Comparison of ENCODE assay signal across 18 cellular contexts in the genomic region with DNA sequence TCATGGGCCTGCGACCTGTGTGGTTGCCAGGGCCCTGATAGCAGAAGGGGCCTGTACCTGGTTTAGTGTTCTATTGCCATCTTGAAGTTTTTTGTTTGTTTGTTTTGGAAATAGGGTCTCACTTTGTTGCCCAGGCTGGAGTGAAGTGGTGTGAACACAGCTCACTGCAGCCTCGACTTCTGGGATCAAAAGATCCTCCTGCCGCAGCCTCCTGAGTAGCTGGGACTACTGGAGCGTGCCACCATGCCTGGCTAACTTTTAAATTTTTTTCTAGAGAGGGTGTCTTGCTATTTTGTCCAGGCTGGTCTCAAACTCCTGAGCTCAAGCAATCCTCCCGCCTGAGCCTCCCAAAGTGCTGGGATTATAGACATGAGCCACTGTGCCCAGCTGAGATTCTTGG.
"Had no signal": no experiment of that assay in that cellular context is flagged by ENCODE, and none has a peak within 500 bp of the region (broad histone marks: within the 10 kb centered on the region; RNA-seq: fewer than 3 reads in every experiment).

No MANE protein-coding gene starts in this region.

- DNase-seq: effector memory CD4-positive, alpha-beta T cell; esophagus squamous epithelium; foreskin fibroblast; glutamatergic neuron; kidney; left cardiac atrium; left ventricle myocardium inferior; lower lobe of right lung; midbrain; stimulated activated CD4-positive, alpha-beta T cell treated with anti-CD3 and anti-CD28 coated beads, Interleukin-2, amount 100 ng/mL, for 24 hours; stimulated activated naive CD4-positive, alpha-beta T cell; uterus had no signal

- H3K36me3 ChIP-seq: esophagus squamous epithelium, gastroesophageal sphincter, left ventricle myocardium inferior, lower lobe of right lung, neutrophil, upper lobe of left lung, uterus had no signal

- H3K4me1 Mint-ChIP-seq: memory B cell had no signal

- ATAC-seq: gastroesophageal sphincter, left cardiac atrium, sciatic nerve had no signal

- H3K27ac ChIP-seq: esophagus squamous epithelium, gastroesophageal sphincter, left ventricle myocardium inferior, lower lobe of right lung, neutrophil, upper lobe of left lung, uterus had no signal

- H3K9me3 ChIP-seq: esophagus squamous epithelium, gastroesophageal sphincter, left ventricle myocardium inferior, lower lobe of right lung, neutrophil, upper lobe of left lung, uterus had no signal

- H3K4me3 Mint-ChIP-seq: memory B cell, nephron had no signal

- H3K4me1 ChIP-seq: gastroesophageal sphincter, left ventricle myocardium inferior, lower lobe of right lung, upper lobe of left lung, uterus had no signal

- H3K27me3 ChIP-seq: upper lobe of left lung, uterus had no signal

- H3K36me3 Mint-ChIP-seq: memory B cell had no signal

- H3K4me3 ChIP-seq: esophagus squamous epithelium, gastroesophageal sphincter, left ventricle myocardium inferior, lower lobe of right lung, upper lobe of left lung, uterus had no signal

- H3K9me3 Mint-ChIP-seq: memory B cell, nephron had no signal

- H3K27ac Mint-ChIP-seq: memory B cell, nephron had no signal
